8 cellular contexts compared by ENCODE assay signal in the genomic region with DNA sequence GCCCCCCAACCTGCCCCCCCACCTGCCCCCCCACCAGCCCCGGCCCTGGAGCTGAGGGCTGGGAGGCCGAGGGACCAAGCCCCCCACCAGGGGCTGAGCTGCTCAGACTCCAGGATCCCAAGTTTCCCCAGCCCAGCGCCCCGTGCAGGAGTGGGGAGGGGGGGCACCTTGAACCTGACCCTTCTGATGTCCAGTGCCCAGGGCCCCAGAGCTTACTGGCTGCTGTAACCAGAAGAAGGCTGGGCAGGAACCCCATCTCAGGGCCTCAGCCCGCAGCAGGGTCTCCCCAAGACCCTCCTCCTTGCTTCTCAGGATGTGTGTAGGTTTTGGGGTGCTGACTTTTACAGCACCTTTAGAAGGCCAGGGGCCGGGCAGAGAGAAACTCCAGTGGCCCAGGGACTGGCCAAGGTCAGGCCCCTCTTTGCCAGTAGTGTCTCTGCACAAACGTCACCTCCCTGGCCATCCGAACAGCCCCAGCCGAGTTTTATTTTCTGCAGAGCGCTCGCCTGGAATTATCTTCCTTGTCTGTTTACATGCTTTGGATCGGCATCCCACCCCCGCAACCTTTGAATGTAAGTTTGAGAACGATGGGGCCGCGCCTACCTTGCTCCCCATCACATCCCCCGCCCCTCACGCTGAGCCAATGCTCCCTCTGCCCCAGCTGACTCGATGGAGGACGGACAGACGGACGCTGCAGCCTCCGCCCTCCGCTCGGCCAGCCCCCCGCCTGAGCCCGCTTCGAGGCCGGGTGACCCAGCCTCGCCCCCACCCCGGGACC.
DNase-seq lines count a peak whose midpoint lies in the region; ATAC-seq, FAIRE-seq and TF ChIP-seq lines count a peak whose summit lies in the region.

No MANE protein-coding gene starts in this region.

- FAIRE-seq in RCC 7860 (lab: Jason Lieb, UNC) = no peak

- H3K4me3 Mint-ChIP-seq in activated naive CD8-positive, alpha-beta T cell treated with anti-CD3 and anti-CD28 coated beads for 36 hours = peak overlapping the region; percentile 40

- H3K36me3 Mint-ChIP-seq in activated naive CD8-positive, alpha-beta T cell treated with anti-CD3 and anti-CD28 coated beads for 36 hours = no peaks in the 10 kb centered on the region

- H3K27ac Mint-ChIP-seq in activated naive CD8-positive, alpha-beta T cell treated with anti-CD3 and anti-CD28 coated beads for 36 hours = no peak overlapping the region

- peaks cover 11% of the 10 kb centered on the region for H3K4me1 ChIP-seq in DND-41 (ENCODE audit: insufficient read depth, low read length)
- H3K4me1 ChIP-seq in iPS-15b (ENCODE audit: control insufficient read depth, insufficient read depth, low read length) = peaks cover 3% of the 10 kb centered on the region

- H3K9ac ChIP-seq in DND-41 (ENCODE audit: low read depth, low read length) (no peak overlapping the region), iPS-15b (ENCODE audit: low read depth, low read length) (no peak overlapping the region)

- no peaks in the 10 kb centered on the region for H3K9me3 ChIP-seq in DND-41 (ENCODE audit: insufficient read depth, low read length, severe bottlenecking)
- no peaks in the 10 kb centered on the region for H3K9me3 ChIP-seq in iPS-15b (ENCODE audit: control insufficient read depth, insufficient read depth, low read length)

- H3K4me3 ChIP-seq in DND-41 (ENCODE audit: low read depth in 1 of 2, low read length in 2 of 2) (peak overlapping the region in 1 of 2 experiments; percentile 39; a peak in 2 of 4 replicates), iPS-15b (ENCODE audit: low read depth, low read length) (peak overlapping the region; percentile 49)

- H3K4me2 ChIP-seq in DND-41 (ENCODE audit: insufficient read depth, low read length) = peak overlapping the region; percentile 68

- TF ChIP-seq CTCF in DND-41 (IDR thresholded peaks at IDR 0.05; ENCODE audit: borderline replicate concordance, extremely low read depth, low read length, poor library complexity, severe bottlenecking) = no peak

- ATAC-seq in DND-41 (ENCODE audit: insufficient read depth, low read depth) = peak; percentile 33
- no peak for ATAC-seq in GM21528 (IDR thresholded peaks at IDR 0.05; ENCODE audit: low FRiP score, unreplicated experiment)

- H3K79me2 ChIP-seq in DND-41 (ENCODE audit: insufficient read depth, low read length) = no peaks in the 10 kb centered on the region

- H3K27ac ChIP-seq in DND-41 (ENCODE audit: low read length) = no peak overlapping the region

- H3K36me3 ChIP-seq in DND-41 (ENCODE audit: insufficient read depth, low read length) = no peaks in the 10 kb centered on the region
- H3K36me3 ChIP-seq in iPS-15b (ENCODE audit: control insufficient read depth, insufficient read depth, low read length) = no peaks in the 10 kb centered on the region

- no peak overlapping the region for H2AFZ ChIP-seq in DND-41 (ENCODE audit: low read depth, low read length)

- H3K27me3 Mint-ChIP-seq in activated naive CD8-positive, alpha-beta T cell treated with anti-CD3 and anti-CD28 coated beads for 36 hours = peaks cover 65% of the 10 kb centered on the region

- H3K27me3 ChIP-seq in DND-41 (ENCODE audit: insufficient read depth, low read length, poor library complexity) (peaks cover 56% of the 10 kb centered on the region), iPS-15b (ENCODE audit: control insufficient read depth, insufficient read depth, low read length) (peaks cover 13% of the 10 kb centered on the region)

- no peaks in the 10 kb centered on the region for H3K9me3 Mint-ChIP-seq in activated naive CD8-positive, alpha-beta T cell treated with anti-CD3 and anti-CD28 coated beads for 36 hours

- H4K20me1 ChIP-seq in DND-41 (ENCODE audit: insufficient read depth, low read length) = peaks cover 15% of the 10 kb centered on the region; the same call in 1 of the 2 replicates

- H3K4me1 Mint-ChIP-seq in activated naive CD8-positive, alpha-beta T cell treated with anti-CD3 and anti-CD28 coated beads for 36 hours = peaks cover 10% of the 10 kb centered on the region

- DNase-seq in DND-41 (peak; percentile 12), NCI-H748 (lab: John Stamatoyannopoulos, UW; ENCODE audit: unreplicated experiment) (peak; percentile 70), RCC 7860 (ENCODE audit: low spot score) (no peak), C1 segment of cervical spinal cord (lab: John Stamatoyannopoulos, UW) (no peak)
- peak; percentile 30 for DNase-seq in activated naive CD8-positive, alpha-beta T cell treated with anti-CD3 and anti-CD28 coated beads for 36 hours
- DNase-seq in stimulated activated CD4-positive, alpha-beta T cell treated with anti-CD3 and anti-CD28 coated beads, Interleukin-2, amount 100 ng/mL, for 4 hours (ENCODE audit: low read depth) = peak; percentile 22

Comparison
In these comparisons a context has a peak if more than half of its experiments do, and no peak if none do; other contexts are left out.
1. DNase-seq: peak in DND-41 (single experiment), NCI-H748 (single experiment), activated naive CD8-positive, alpha-beta T cell treated with anti-CD3 and anti-CD28 coated beads for 36 hours (single experiment) and stimulated activated CD4-positive, alpha-beta T cell treated with anti-CD3 and anti-CD28 coated beads, Interleukin-2, amount 100 ng/mL, for 4 hours (single experiment); none in RCC 7860 (single experiment) and C1 segment of cervical spinal cord (0 of 14).